ENCODE assay signal across 15 cellular contexts in genomic region chr13:26896986-26897668, GRCh38.
A peak's percentile ranks its signal among the peaks of the same experiment; 100 is the strongest.
DNase-seq lines count a peak whose midpoint lies in the region; ATAC-seq and TF ChIP-seq lines count a peak whose summit lies in the region.
"Had no signal": no experiment of that assay in that cellular context is flagged by ENCODE, and none has a peak within 500 bp of the region (broad histone marks: within the 10 kb centered on the region; RNA-seq: fewer than 3 reads in every experiment).

No MANE protein-coding gene starts in this region.

- H3K18ac ChIP-seq in H9 (ENCODE audit: insufficient read length, low read depth, low read length), result no peak overlapping the region
- H3K18ac ChIP-seq in mesendoderm (ENCODE audit: low read length), result no peak overlapping the region

- H3K4ac ChIP-seq in H9 (ENCODE audit: low read depth, low read length), result no peak overlapping the region
- H3K4ac ChIP-seq in mesendoderm (ENCODE audit: low read depth, low read length), result no peak overlapping the region

- no peak overlapping the region for H2BK120ac ChIP-seq in H9 (ENCODE audit: low read depth, low read length, poor library complexity, severe bottlenecking)
- no peak overlapping the region for H2BK120ac ChIP-seq in mesendoderm (ENCODE audit: low read depth, low read length)

- H3K9ac ChIP-seq in H9 (ENCODE audit: extremely low read depth, insufficient read length, low read length) (no peak overlapping the region), mesendoderm (ENCODE audit: low read length) (no peak overlapping the region)

- H3K36me3 Mint-ChIP-seq in H9 (ENCODE audit: insufficient read depth in 1 of 3, low read depth in 3 of 3) (no peaks in the 10 kb centered on the region), WTC11 (no peaks in the 10 kb centered on the region), chondrocyte (ENCODE audit: low read depth) (no peaks in the 10 kb centered on the region)

- H4K8ac ChIP-seq in H9 (replicated peaks; ENCODE audit: insufficient read length, low read depth, low read length) (no peak overlapping the region), mesendoderm (ENCODE audit: low read depth, low read length) (no peak overlapping the region)

- no peak overlapping the region for H2BK5ac ChIP-seq in H9 (ENCODE audit: insufficient read length, low read length)
- no peak overlapping the region for H2BK5ac ChIP-seq in mesendoderm (ENCODE audit: low read length)

- no peak overlapping the region for H3K4me2 ChIP-seq in H9 (ENCODE audit: insufficient read depth, insufficient read length, low read length)
- H3K4me2 ChIP-seq in mesendoderm (ENCODE audit: low read length), result no peak overlapping the region

- H2BK20ac ChIP-seq in H9 (ENCODE audit: low read depth, low read length, poor library complexity, severe bottlenecking), result no peak overlapping the region

- no peak overlapping the region for H3K4me3 Mint-ChIP-seq in H9
- H3K4me3 Mint-ChIP-seq in WTC11, result no peak overlapping the region
- no peak overlapping the region for H3K4me3 Mint-ChIP-seq in chondrocyte (ENCODE audit: unreplicated experiment)

- H3K23me2 ChIP-seq in H9 (ENCODE audit: insufficient read length, low read depth, low read length, poor library complexity, severe bottlenecking), result no peaks in the 10 kb centered on the region

- no peaks in the 10 kb centered on the region for H3K27me3 ChIP-seq in H9 (ENCODE audit: insufficient read depth, low read length)
- no peaks in the 10 kb centered on the region for H3K27me3 ChIP-seq in mesendoderm (ENCODE audit: insufficient read depth, low read length, poor library complexity)

- no peaks in the 10 kb centered on the region for H3K4me1 ChIP-seq in H9 (ENCODE audit: insufficient read depth, low read length)
- H3K4me1 ChIP-seq in mesendoderm (ENCODE audit: control insufficient read depth, low read depth, low read length), result peaks cover 5% of the 10 kb centered on the region
- H3K4me1 ChIP-seq: SJCRH30 had no signal

- peak; percentile 31; the same call in 1 of the 2 replicates for ATAC-seq in WTC11

- H3K4me3 ChIP-seq in mesendoderm (ENCODE audit: low read length), result no peak overlapping the region
- H3K4me3 ChIP-seq: SJCRH30 had no signal

- H2BK15ac ChIP-seq in H9 (ENCODE audit: low read depth, low read length) (no peak overlapping the region), mesendoderm (replicated peaks; ENCODE audit: low read depth) (no peak overlapping the region)

- no peak overlapping the region for H3K14ac ChIP-seq in H9 (ENCODE audit: insufficient read depth, low read length)

- CTCF ChIA-PET in WTC11 (lab: Charles Lee), result interaction anchor here (1.0 to 2.0 kb wide), 3 partner anchors 24 to 186 kb away, joined by 3 to 7 read pairs (median 6); no protein-coding TSS in a partner anchor

- no peak overlapping the region for H2BK12ac ChIP-seq in H9 (ENCODE audit: insufficient read length, low read depth, low read length)

- POLR2A ChIA-PET in WTC11 (lab: Charles Lee), result interaction anchor here (1.5 kb wide), 1 partner anchor 9 kb away, joined by 5 read pairs; no protein-coding TSS in a partner anchor

- no peak overlapping the region for H2AFZ ChIP-seq in H9 (ENCODE audit: low read length)

- no peak overlapping the region for H4K91ac ChIP-seq in H9 (ENCODE audit: insufficient read length, low read depth, low read length)

- no peaks in the 10 kb centered on the region for H3K79me2 ChIP-seq in H9 (ENCODE audit: insufficient read depth, low read length)
- H3K79me2 ChIP-seq in mesendoderm (ENCODE audit: control insufficient read depth, insufficient read depth, low read length), result no peaks in the 10 kb centered on the region

- H3K56ac ChIP-seq in H9 (ENCODE audit: insufficient read length, low read depth, low read length) (no peak overlapping the region), mesendoderm (ENCODE audit: low read length) (peak overlapping the region; percentile 3)

- no peaks in the 10 kb centered on the region for H4K20me1 ChIP-seq in H9 (ENCODE audit: control insufficient read depth, insufficient read depth, insufficient read length)

- H3K4me1 Mint-ChIP-seq in H9, result peaks cover 35 to 53% of the 10 kb centered on the region in 2 experiments
- peaks cover 21% of the 10 kb centered on the region for H3K4me1 Mint-ChIP-seq in WTC11
- H3K4me1 Mint-ChIP-seq in chondrocyte (ENCODE audit: low read depth), result no peaks in the 10 kb centered on the region

- no peaks in the 10 kb centered on the region for H3K36me3 ChIP-seq in mesendoderm (ENCODE audit: control insufficient read depth, insufficient read depth, low read length)
- H3K36me3 ChIP-seq: SJCRH30 had no signal

- H3K9me3 Mint-ChIP-seq in H9 (no peaks in the 10 kb centered on the region), WTC11 (no peaks in the 10 kb centered on the region), chondrocyte (ENCODE audit: low read depth) (no peaks in the 10 kb centered on the region)

- peak overlapping the region in 2 of 3 experiments; percentile 9 to 88; a peak in 2 of 7 replicates for H3K27ac Mint-ChIP-seq in H9
- H3K27ac Mint-ChIP-seq in WTC11, result no peak overlapping the region
- H3K27ac Mint-ChIP-seq in chondrocyte (ENCODE audit: unreplicated experiment), result no peak overlapping the region

- DNase-seq in ELF-1 (ENCODE audit: low read depth, low spot score) (peak; percentile 45), H9 (no peak), WTC11 (ENCODE audit: low spot score) (no peak), mesendoderm (peak; percentile 91), HCEC 1CT (no peak), chondrocyte (ENCODE audit: low spot score) (no peak), SKM-1 treated with dmso at 0.1 percent for 144 hours (lab: John Stamatoyannopoulos, UW; ENCODE audit: unreplicated experiment) (no peak)
- DNase-seq: AML-193, DND-41, KG1, NCI-H1417 treated with DMSO at 0.1 percent for 48 hours, NCI-H1930, NCI-H226, SJCRH30 had no signal

- H2AK5ac ChIP-seq in H9 (ENCODE audit: insufficient read length, low read length) (no peak overlapping the region), mesendoderm (ENCODE audit: low read length) (no peak overlapping the region)

- H4K5ac ChIP-seq in H9 (ENCODE audit: insufficient read length, low read depth, low read length) (no peak overlapping the region), mesendoderm (ENCODE audit: low read length) (no peak overlapping the region)

- H3K27ac ChIP-seq in H9 (ENCODE audit: insufficient read length, low read depth, low read length) (no peak overlapping the region), mesendoderm (ENCODE audit: low read depth, low read length) (peak overlapping the region; percentile 21)
- H3K27ac ChIP-seq: C4-2B, SJCRH30 had no signal

- WGBS in H9 (ENCODE audit: extremely low coverage, insufficient read length, low lambda C conversion rate), result no CpG with 5 or more reads among the region's 4 CpGs
- WGBS in mesendoderm (ENCODE audit: extremely low coverage, insufficient coverage, low lambda C conversion rate), result no CpG with 5 or more reads among the region's 4 CpGs

- H3K9me3 ChIP-seq in H9 (ENCODE audit: control insufficient read depth, low read depth, low read length), result no peaks in the 10 kb centered on the region
- H3K9me3 ChIP-seq: SJCRH30 had no signal

- H3K27me3 Mint-ChIP-seq in H9 (ENCODE audit: low read depth) (no peaks in the 10 kb centered on the region; the same call in 1 of the 2 replicates), WTC11 (ENCODE audit: low read depth) (no peaks in the 10 kb centered on the region), chondrocyte (ENCODE audit: low read depth) (peaks cover 15% of the 10 kb centered on the region)

- H3K23ac ChIP-seq in H9 (ENCODE audit: insufficient read length, low read depth, low read length) (no peak overlapping the region), mesendoderm (ENCODE audit: low read length) (no peak overlapping the region)

- H3T11ph ChIP-seq in H9 (ENCODE audit: low read length), result no peak overlapping the region

- H3K79me1 ChIP-seq in H9 (ENCODE audit: insufficient read depth, low read depth, low read length, poor library complexity, severe bottlenecking), result no peaks in the 10 kb centered on the region
- no peaks in the 10 kb centered on the region for H3K79me1 ChIP-seq in mesendoderm (ENCODE audit: low read length)

- no peak for TF ChIP-seq CTCF in H9 (conservative IDR thresholded peaks at IDR 0.05)
- TF ChIP-seq CTCF in WTC11 (IDR thresholded peaks at IDR 0.05), result no peak
- TF ChIP-seq CTCF in chondrocyte (IDR thresholded peaks at IDR 0.05), result no peak

TF ChIP-seq in WTC11, 78 proteins besides CTCF, POLR2A, EP300 and RAD21 (continues in another document):
- TF ChIP-seq JAZF1 (CRISPR knock-in tag; IDR thresholded peaks at IDR 0.05) (no peak), TEAD1 (CRISPR knock-in tag; IDR thresholded peaks at IDR 0.05) (no peak), SMAD4 (CRISPR knock-in tag; IDR thresholded peaks at IDR 0.05) (no peak), ZNF263 (CRISPR knock-in tag; IDR thresholded peaks at IDR 0.05; ENCODE audit: low read depth) (no peak), CBFB (CRISPR knock-in tag; IDR thresholded peaks at IDR 0.05; ENCODE audit: low read depth) (no peak), GABPB1 (CRISPR knock-in tag; IDR thresholded peaks at IDR 0.05) (no peak), ZBTB43 (CRISPR knock-in tag; IDR thresholded peaks at IDR 0.05) (no peak), ATF2 (CRISPR knock-in tag; IDR thresholded peaks at IDR 0.05; ENCODE audit: borderline replicate concordance, low read depth) (no peak), ATF1 (CRISPR knock-in tag; IDR thresholded peaks at IDR 0.05) (no peak), NR1H2 (CRISPR knock-in tag; IDR thresholded peaks at IDR 0.05) (no peak), MXD4 (CRISPR knock-in tag; IDR thresholded peaks at IDR 0.05; ENCODE audit: borderline replicate concordance) (no peak), NFE2L1 (CRISPR knock-in tag; IDR thresholded peaks at IDR 0.05) (no peak)

Comparison
In these comparisons a context has a peak if more than half of its experiments do, and no peak if none do; other contexts are left out.
1. DNase-seq: peak in ELF-1 (single experiment) and mesendoderm (single experiment); none in H9 (single experiment), WTC11 (single experiment), HCEC 1CT (single experiment), chondrocyte (single experiment) and SKM-1 treated with dmso at 0.1 percent for 144 hours (single experiment).
2. H3K27ac Mint-ChIP-seq: peak in H9 (2 of 3); none in WTC11 (single experiment) and chondrocyte (single experiment).